Comparison of ENCODE assay signal across 13 cellular contexts in the genomic region with DNA sequence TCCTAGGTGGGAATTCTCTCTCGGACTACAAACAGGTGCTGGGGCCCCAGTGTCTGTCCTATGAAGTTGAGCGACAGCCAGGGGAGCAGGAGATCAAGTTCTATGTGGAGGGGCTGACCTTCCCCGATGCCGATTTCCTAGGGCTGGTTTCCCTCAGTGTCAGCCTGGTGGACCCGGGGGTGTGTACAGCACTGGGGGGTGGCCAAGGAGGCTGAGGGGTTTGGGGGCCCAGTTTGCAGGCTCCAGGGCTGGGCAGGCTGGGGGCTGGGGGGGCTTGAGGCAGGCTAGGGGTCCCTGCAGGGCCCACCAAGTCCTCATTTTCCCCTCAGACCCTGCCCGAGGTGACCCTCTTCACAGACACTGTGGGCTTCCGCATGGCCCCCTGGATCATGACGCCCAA. TPM values are rescaled to one million over a fixed set of nuclear protein-coding genes. Genes with fewer than 3 reads are reported as not detected.
A peak's percentile ranks its signal among the peaks of the same experiment; 100 is the strongest.
DNase-seq lines count a peak whose midpoint lies in the region; ATAC-seq and TF ChIP-seq lines count a peak whose summit lies in the region.
"Had no signal": no experiment of that assay in that cellular context is flagged by ENCODE, and none has a peak within 500 bp of the region (broad histone marks: within the 10 kb centered on the region; RNA-seq: fewer than 3 reads in every experiment).

No MANE protein-coding gene starts in this region.

- DNase-seq in NT2/D1 (ENCODE audit: low read depth, low spot score) (no peak), Panc1 (ENCODE audit: low read depth, low spot score) (no peak), esophagus squamous epithelium (lab: John Stamatoyannopoulos, UW) (no peak), osteoblast (ENCODE audit: insufficient read length, low spot score, missing footprints) (peak; percentile 70), CD1c-positive myeloid dendritic cell (ENCODE audit: extremely low spot score) (no peak), Ammon's horn (ENCODE audit: low spot score) (no peak)
- DNase-seq in activated CD4-positive, alpha-beta T cell treated with anti-CD3 and anti-CD28 coated beads, Interleukin-2, amount 10 ng/mL, durations not matched to agents 24 days and 14 days: no peak
- DNase-seq: AML-193; CD4-positive, alpha-beta T cell; DMS 273 treated with DMSO at 0.1 percent for 48 hours had no signal

- H3K4me3 ChIP-seq in NT2/D1 (ENCODE audit: insufficient read length, low read depth): no peak overlapping the region
- no peak overlapping the region for H3K4me3 ChIP-seq in Panc1 (ENCODE audit: low read depth in 2 of 2, low read length in 2 of 2)
- no peak overlapping the region for H3K4me3 ChIP-seq in esophagus squamous epithelium
- H3K4me3 ChIP-seq in osteoblast (ENCODE audit: insufficient read depth, low read length): no peak overlapping the region
- H3K4me3 ChIP-seq: BLaER1 treated with 17β-estradiol and CSF1 and Interleukin-3, amounts not matched to agents 10 nM and 100 nM had no signal

- no peak overlapping the region for H3K27ac Mint-ChIP-seq in activated CD4-positive, alpha-beta T cell treated with anti-CD3 and anti-CD28 coated beads, Interleukin-2, amount 10 ng/mL, durations not matched to agents 24 days and 14 days
- H3K27ac Mint-ChIP-seq: CD4-positive, alpha-beta T cell; IgD-negative memory B cell had no signal

- no peak overlapping the region for H3K4me3 Mint-ChIP-seq in activated CD4-positive, alpha-beta T cell treated with anti-CD3 and anti-CD28 coated beads, Interleukin-2, amount 10 ng/mL, durations not matched to agents 24 days and 14 days
- H3K4me3 Mint-ChIP-seq: CD4-positive, alpha-beta T cell; IgD-negative memory B cell had no signal

- no peak for TF ChIP-seq POLR2A in esophagus squamous epithelium (IDR thresholded peaks at IDR 0.05)

- CTCF ChIA-PET in Panc1 (lab: Charles Lee): no interaction called here

- intact Hi-C loops in Panc1 (cut with micrococcal nuclease; ENCODE audit: unreplicated experiment): no loop called here
- intact Hi-C loops in esophagus squamous epithelium (cut with DNase I): no loop called here
- intact Hi-C loops in activated CD4-positive, alpha-beta T cell treated with anti-CD3 and anti-CD28 coated beads, Interleukin-2, amount 10 ng/mL, durations not matched to agents 24 days and 14 days (cut with micrococcal nuclease): no loop called here

- H3K4me1 ChIP-seq in NT2/D1 (ENCODE audit: insufficient read depth, insufficient read length) (peaks cover 5% of the 10 kb centered on the region), Panc1 (ENCODE audit: control insufficient read depth, insufficient read depth, low read length) (peaks cover 59% of the 10 kb centered on the region), esophagus squamous epithelium (peaks cover 18 to 97% (median 19%) of the 10 kb centered on the region in 3 donors), osteoblast (ENCODE audit: insufficient read depth, low read length) (peaks cover 22% of the 10 kb centered on the region)

- no peaks in the 10 kb centered on the region for H3K9me3 Mint-ChIP-seq in activated CD4-positive, alpha-beta T cell treated with anti-CD3 and anti-CD28 coated beads, Interleukin-2, amount 10 ng/mL, durations not matched to agents 24 days and 14 days
- H3K9me3 Mint-ChIP-seq: CD4-positive, alpha-beta T cell; IgD-negative memory B cell had no signal

- BruUV-seq in Panc1 (replicated peaks; lab: Mats Ljungman, UMichigan): no TSS peak

- WGBS in esophagus squamous epithelium, 2 donors: 71 to 88% methylated on average over 1 of the region's 8 CpGs

- in situ Hi-C loops in Panc1 (cut with HindIII; ENCODE audit: low pct_unique_long_range_greater_than_20kb, low sequenced_read_pairs): no loop called here

- POLR2A ChIA-PET in Panc1 (lab: Charles Lee): interaction anchor here (0.9 kb wide), 1 partner anchor 617 kb away, joined by 8 read pairs; no protein-coding TSS in a partner anchor

- TF ChIP-seq CTCF in Panc1 (IDR thresholded peaks at IDR 0.05) (no peak), esophagus squamous epithelium (IDR thresholded peaks at IDR 0.05) (no peak), osteoblast (IDR thresholded peaks at IDR 0.05; ENCODE audit: extremely low read depth, low read depth, low read length) (no peak)

- H4K20me1 ChIP-seq in osteoblast (ENCODE audit: insufficient read depth, low read length): no peaks in the 10 kb centered on the region
- H4K20me1 ChIP-seq: BLaER1 treated with 17β-estradiol and CSF1 and Interleukin-3, amounts not matched to agents 10 nM and 100 nM had no signal

- no peaks in the 10 kb centered on the region for H3K79me2 ChIP-seq in osteoblast (ENCODE audit: insufficient read depth, low read length)

- no peaks in the 10 kb centered on the region for H3K4me1 Mint-ChIP-seq in activated CD4-positive, alpha-beta T cell treated with anti-CD3 and anti-CD28 coated beads, Interleukin-2, amount 10 ng/mL, durations not matched to agents 24 days and 14 days

- no peaks in the 10 kb centered on the region for H3K36me3 Mint-ChIP-seq in activated CD4-positive, alpha-beta T cell treated with anti-CD3 and anti-CD28 coated beads, Interleukin-2, amount 10 ng/mL, durations not matched to agents 24 days and 14 days (ENCODE audit: low read depth)
- H3K36me3 Mint-ChIP-seq: IgD-negative memory B cell had no signal

- no peaks in the 10 kb centered on the region for H3K27me3 Mint-ChIP-seq in activated CD4-positive, alpha-beta T cell treated with anti-CD3 and anti-CD28 coated beads, Interleukin-2, amount 10 ng/mL, durations not matched to agents 24 days and 14 days
- H3K27me3 Mint-ChIP-seq: CD4-positive, alpha-beta T cell had no signal

- H3K27ac ChIP-seq in Panc1 (ENCODE audit: low read length) (peak overlapping the region; percentile 96), esophagus squamous epithelium (peak overlapping the region; percentile 19 to 81 (median 76)), osteoblast (ENCODE audit: low read depth, low read length) (no peak overlapping the region)
- H3K27ac ChIP-seq: BLaER1 treated with 17β-estradiol and CSF1 and Interleukin-3, amounts not matched to agents 10 nM and 100 nM had no signal

- H3K9me3 ChIP-seq in NT2/D1 (ENCODE audit: insufficient read depth, low read length) (no peaks in the 10 kb centered on the region), Panc1 (ENCODE audit: control insufficient read depth, insufficient read depth, low read depth, low read length) (no peaks in the 10 kb centered on the region), esophagus squamous epithelium (no peaks in the 10 kb centered on the region), osteoblast (ENCODE audit: low read depth, low read length) (no peaks in the 10 kb centered on the region)
- H3K9me3 ChIP-seq: BLaER1 treated with 17β-estradiol and CSF1 and Interleukin-3, amounts not matched to agents 10 nM and 100 nM had no signal

- H3K27me3 ChIP-seq in NT2/D1 (ENCODE audit: insufficient read depth, insufficient read length) (no peaks in the 10 kb centered on the region), Panc1 (ENCODE audit: control insufficient read depth, insufficient read depth, low read length) (no peaks in the 10 kb centered on the region), esophagus squamous epithelium (peaks cover 0 to 12% (median 0%) of the 10 kb centered on the region in 4 donors), osteoblast (ENCODE audit: insufficient read depth, low read length) (no peaks in the 10 kb centered on the region)
- H3K27me3 ChIP-seq: BLaER1 treated with 17β-estradiol and CSF1 and Interleukin-3, amounts not matched to agents 10 nM and 100 nM had no signal

- no peak for ATAC-seq in Panc1
- ATAC-seq in HG03442 (IDR thresholded peaks at IDR 0.05; ENCODE audit: unreplicated experiment): no peak

- no peaks in the 10 kb centered on the region for H3K36me3 ChIP-seq in NT2/D1 (ENCODE audit: insufficient read depth, insufficient read length, low read length)
- no peaks in the 10 kb centered on the region for H3K36me3 ChIP-seq in Panc1 (ENCODE audit: control insufficient read depth, insufficient read depth, low read length)
- peaks cover 0 to 1% (median 0%) of the 10 kb centered on the region in 3 donors for H3K36me3 ChIP-seq in esophagus squamous epithelium
- no peaks in the 10 kb centered on the region for H3K36me3 ChIP-seq in osteoblast (ENCODE audit: insufficient read depth, low read length)
- H3K36me3 ChIP-seq: BLaER1 treated with 17β-estradiol and CSF1 and Interleukin-3, amounts not matched to agents 10 nM and 100 nM had no signal

- no peak overlapping the region for H2AFZ ChIP-seq in osteoblast (ENCODE audit: low read length)

- H3K4me2 ChIP-seq in osteoblast (ENCODE audit: insufficient read depth, low read length): no peak overlapping the region
- H3K4me2 ChIP-seq: BLaER1 treated with 17β-estradiol and CSF1 and Interleukin-3, amounts not matched to agents 10 nM and 100 nM had no signal

- peak overlapping the region; percentile 32 for H3K9ac ChIP-seq in NT2/D1 (ENCODE audit: insufficient read length, low read depth)
- H3K9ac ChIP-seq: BLaER1 treated with 17β-estradiol and CSF1 and Interleukin-3, amounts not matched to agents 10 nM and 100 nM had no signal

RNA-seq across cellular contexts. Expression of a gene that starts 20.3 kb away (rescaled TPM):
- total RNA-seq in Panc1 (2021; ENCODE audit: unreplicated experiment): 3.4 TPM
- polyA plus RNA-seq in Panc1 (2012; ENCODE audit: insufficient read length): 4.4 TPM
- 1 to 10 TPM in 3 of 4 donors, under 1 TPM in 1; 0.64 to 9.9 (median 2.3) TPM for total RNA-seq in esophagus squamous epithelium
- total RNA-seq in osteoblast: not detected in 2 replicates
- total RNA-seq in activated CD4-positive, alpha-beta T cell treated with anti-CD3 and anti-CD28 coated beads, Interleukin-2, amount 10 ng/mL, durations not matched to agents 24 days and 14 days: not detected in 2 replicates
- total RNA-seq: CD4-positive, alpha-beta T cell had no signal
- polyA plus RNA-seq: IgD-negative memory B cell had no signal

RNA-seq across cellular contexts. Expression of a gene that starts 23.7 kb away (rescaled TPM):
- total RNA-seq in Panc1 (2021; ENCODE audit: unreplicated experiment): 2.3 TPM
- 2.6 TPM for polyA plus RNA-seq in Panc1 (2012; ENCODE audit: insufficient read length)
- total RNA-seq in esophagus squamous epithelium: 100 to 1,000 TPM in 2 of 4 donors, 10 to 100 TPM in 2; 45.3 to 121 (median 75.1) TPM
- under 0.01 TPM in 2 replicates for total RNA-seq in osteoblast
- total RNA-seq in activated CD4-positive, alpha-beta T cell treated with anti-CD3 and anti-CD28 coated beads, Interleukin-2, amount 10 ng/mL, durations not matched to agents 24 days and 14 days: not detected in 2 replicates
- total RNA-seq: CD4-positive, alpha-beta T cell had no signal
- polyA plus RNA-seq: IgD-negative memory B cell had no signal

Comparison
In these comparisons a context has a peak if more than half of its experiments do, and no peak if none do; other contexts are left out.
1. RNA of a gene that starts 23.7 kb away (total RNA-seq): 45.3 to 121 TPM in esophagus squamous epithelium; 2.3 TPM in Panc1 (single experiment), under 0.01 TPM in osteoblast and not detected in activated CD4-positive, alpha-beta T cell treated with anti-CD3 and anti-CD28 coated beads, Interleukin-2, amount 10 ng/mL, durations not matched to agents 24 days and 14 days; every median in the first group is over 10 times any median in the second.